In the genomic region with DNA sequence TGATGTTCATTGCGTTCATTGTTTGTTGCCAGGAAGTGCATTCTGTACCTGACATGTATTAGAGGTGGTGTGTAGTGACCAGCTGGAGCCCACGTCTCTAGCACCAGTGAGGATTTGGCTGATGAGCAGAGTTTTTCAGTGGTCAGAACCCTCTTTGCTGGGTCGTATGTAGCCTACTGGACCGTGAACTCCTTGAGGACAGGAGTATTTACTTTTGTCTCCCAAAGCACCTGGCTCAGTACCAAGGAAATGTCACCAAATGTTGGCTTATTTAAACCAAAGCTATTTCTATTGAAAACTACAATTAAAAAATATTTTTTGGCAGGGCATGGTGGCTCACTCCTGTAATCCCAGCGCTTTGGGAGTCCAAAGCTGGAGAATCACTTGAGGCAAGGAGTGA, we compare ENCODE assay signal across 1 cellular context.
TF ChIP-seq lines count a peak whose summit lies in the region.

No MANE protein-coding gene starts in this region.

TF ChIP-seq in H1, 55 proteins besides CTCF, POLR2A, EP300 and RAD21 (continued from another document):
- TF ChIP-seq, protein P1, sequence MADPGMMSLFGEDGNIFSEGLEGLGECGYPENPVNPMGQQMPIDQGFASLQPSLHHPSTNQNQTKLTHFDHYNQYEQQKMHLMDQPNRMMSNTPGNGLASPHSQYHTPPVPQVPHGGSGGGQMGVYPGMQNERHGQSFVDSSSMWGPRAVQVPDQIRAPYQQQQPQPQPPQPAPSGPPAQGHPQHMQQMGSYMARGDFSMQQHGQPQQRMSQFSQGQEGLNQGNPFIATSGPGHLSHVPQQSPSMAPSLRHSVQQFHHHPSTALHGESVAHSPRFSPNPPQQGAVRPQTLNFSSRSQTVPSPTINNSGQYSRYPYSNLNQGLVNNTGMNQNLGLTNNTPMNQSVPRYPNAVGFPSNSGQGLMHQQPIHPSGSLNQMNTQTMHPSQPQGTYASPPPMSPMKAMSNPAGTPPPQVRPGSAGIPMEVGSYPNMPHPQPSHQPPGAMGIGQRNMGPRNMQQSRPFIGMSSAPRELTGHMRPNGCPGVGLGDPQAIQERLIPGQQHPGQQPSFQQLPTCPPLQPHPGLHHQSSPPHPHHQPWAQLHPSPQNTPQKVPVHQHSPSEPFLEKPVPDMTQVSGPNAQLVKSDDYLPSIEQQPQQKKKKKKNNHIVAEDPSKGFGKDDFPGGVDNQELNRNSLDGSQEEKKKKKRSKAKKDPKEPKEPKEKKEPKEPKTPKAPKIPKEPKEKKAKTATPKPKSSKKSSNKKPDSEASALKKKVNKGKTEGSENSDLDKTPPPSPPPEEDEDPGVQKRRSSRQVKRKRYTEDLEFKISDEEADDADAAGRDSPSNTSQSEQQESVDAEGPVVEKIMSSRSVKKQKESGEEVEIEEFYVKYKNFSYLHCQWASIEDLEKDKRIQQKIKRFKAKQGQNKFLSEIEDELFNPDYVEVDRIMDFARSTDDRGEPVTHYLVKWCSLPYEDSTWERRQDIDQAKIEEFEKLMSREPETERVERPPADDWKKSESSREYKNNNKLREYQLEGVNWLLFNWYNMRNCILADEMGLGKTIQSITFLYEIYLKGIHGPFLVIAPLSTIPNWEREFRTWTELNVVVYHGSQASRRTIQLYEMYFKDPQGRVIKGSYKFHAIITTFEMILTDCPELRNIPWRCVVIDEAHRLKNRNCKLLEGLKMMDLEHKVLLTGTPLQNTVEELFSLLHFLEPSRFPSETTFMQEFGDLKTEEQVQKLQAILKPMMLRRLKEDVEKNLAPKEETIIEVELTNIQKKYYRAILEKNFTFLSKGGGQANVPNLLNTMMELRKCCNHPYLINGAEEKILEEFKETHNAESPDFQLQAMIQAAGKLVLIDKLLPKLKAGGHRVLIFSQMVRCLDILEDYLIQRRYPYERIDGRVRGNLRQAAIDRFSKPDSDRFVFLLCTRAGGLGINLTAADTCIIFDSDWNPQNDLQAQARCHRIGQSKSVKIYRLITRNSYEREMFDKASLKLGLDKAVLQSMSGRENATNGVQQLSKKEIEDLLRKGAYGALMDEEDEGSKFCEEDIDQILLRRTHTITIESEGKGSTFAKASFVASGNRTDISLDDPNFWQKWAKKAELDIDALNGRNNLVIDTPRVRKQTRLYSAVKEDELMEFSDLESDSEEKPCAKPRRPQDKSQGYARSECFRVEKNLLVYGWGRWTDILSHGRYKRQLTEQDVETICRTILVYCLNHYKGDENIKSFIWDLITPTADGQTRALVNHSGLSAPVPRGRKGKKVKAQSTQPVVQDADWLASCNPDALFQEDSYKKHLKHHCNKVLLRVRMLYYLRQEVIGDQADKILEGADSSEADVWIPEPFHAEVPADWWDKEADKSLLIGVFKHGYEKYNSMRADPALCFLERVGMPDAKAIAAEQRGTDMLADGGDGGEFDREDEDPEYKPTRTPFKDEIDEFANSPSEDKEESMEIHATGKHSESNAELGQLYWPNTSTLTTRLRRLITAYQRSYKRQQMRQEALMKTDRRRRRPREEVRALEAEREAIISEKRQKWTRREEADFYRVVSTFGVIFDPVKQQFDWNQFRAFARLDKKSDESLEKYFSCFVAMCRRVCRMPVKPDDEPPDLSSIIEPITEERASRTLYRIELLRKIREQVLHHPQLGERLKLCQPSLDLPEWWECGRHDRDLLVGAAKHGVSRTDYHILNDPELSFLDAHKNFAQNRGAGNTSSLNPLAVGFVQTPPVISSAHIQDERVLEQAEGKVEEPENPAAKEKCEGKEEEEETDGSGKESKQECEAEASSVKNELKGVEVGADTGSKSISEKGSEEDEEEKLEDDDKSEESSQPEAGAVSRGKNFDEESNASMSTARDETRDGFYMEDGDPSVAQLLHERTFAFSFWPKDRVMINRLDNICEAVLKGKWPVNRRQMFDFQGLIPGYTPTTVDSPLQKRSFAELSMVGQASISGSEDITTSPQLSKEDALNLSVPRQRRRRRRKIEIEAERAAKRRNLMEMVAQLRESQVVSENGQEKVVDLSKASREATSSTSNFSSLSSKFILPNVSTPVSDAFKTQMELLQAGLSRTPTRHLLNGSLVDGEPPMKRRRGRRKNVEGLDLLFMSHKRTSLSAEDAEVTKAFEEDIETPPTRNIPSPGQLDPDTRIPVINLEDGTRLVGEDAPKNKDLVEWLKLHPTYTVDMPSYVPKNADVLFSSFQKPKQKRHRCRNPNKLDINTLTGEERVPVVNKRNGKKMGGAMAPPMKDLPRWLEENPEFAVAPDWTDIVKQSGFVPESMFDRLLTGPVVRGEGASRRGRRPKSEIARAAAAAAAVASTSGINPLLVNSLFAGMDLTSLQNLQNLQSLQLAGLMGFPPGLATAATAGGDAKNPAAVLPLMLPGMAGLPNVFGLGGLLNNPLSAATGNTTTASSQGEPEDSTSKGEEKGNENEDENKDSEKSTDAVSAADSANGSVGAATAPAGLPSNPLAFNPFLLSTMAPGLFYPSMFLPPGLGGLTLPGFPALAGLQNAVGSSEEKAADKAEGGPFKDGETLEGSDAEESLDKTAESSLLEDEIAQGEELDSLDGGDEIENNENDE (IDR thresholded peaks at IDR 0.05; ENCODE audit: insufficient replicate concordance, low read length), result no peak
